Comparison of ENCODE assay signal across 1 cellular context in genomic region chr15:63856711-63857458, GRCh38.
TF ChIP-seq lines count a peak whose summit lies in the region.

No MANE protein-coding gene starts in this region.

TF ChIP-seq in SK-N-SH treated with all-trans-retinoic acid at 6 μM for 48 hours, 23 proteins besides CTCF, POLR2A, EP300 and RAD21 (continued from another document):
- no peak for TF ChIP-seq CREB5 (CRISPR knock-in tag; IDR thresholded peaks at IDR 0.05; ENCODE audit: low read depth)
- no peak for TF ChIP-seq BACH2 (CRISPR knock-in tag; IDR thresholded peaks at IDR 0.05; ENCODE audit: borderline replicate concordance)
- TF ChIP-seq CSRNP3 (CRISPR knock-in tag; IDR thresholded peaks at IDR 0.05): no peak
- TF ChIP-seq ARNTL (CRISPR knock-in tag; IDR thresholded peaks at IDR 0.05; ENCODE audit: borderline replicate concordance, low read depth): no peak
- no peak for TF ChIP-seq ZNF8 (CRISPR knock-in tag; IDR thresholded peaks at IDR 0.05)
- no peak for TF ChIP-seq ZNF565 (CRISPR knock-in tag; conservative IDR thresholded peaks at IDR 0.05; ENCODE audit: low read depth)
- no peak for TF ChIP-seq RARB (CRISPR knock-in tag; IDR thresholded peaks at IDR 0.05)
- TF ChIP-seq POU6F1 (CRISPR knock-in tag; IDR thresholded peaks at IDR 0.05; ENCODE audit: borderline replicate concordance, low read depth): no peak
- no peak for TF ChIP-seq ESRRG (CRISPR knock-in tag; IDR thresholded peaks at IDR 0.05)
- no peak for TF ChIP-seq GLIS3 (CRISPR knock-in tag; IDR thresholded peaks at IDR 0.05)
- no peak for TF ChIP-seq ZC3H10 (CRISPR knock-in tag; IDR thresholded peaks at IDR 0.05)
TF ChIP-seq in SK-N-SH treated with all-trans-retinoic acid at 6 μM for 48 hours: peak in this region for 0.
